In the genomic region with DNA sequence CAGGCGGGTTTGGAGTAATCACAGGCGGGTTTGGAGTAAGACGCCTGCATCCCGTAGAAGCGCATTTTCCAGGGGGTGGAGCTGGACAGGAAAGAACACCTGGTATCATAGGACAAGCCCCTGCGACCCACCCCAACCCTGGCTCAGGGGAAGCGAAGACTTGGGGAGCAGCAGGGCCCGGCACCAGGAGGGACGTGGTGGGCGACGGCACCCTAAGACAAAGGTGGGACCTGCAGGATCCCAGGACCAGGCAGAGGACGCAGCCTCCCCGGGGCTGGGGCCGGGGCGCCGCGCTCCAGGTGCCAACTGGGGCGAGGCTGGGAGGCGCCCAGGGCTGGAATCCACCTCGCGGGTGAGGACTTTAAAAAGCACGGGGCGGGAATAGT, we compare ENCODE assay signal across 8 cellular contexts. TPM values are rescaled to one million over a fixed set of nuclear protein-coding genes. Genes with fewer than 3 reads are reported as not detected.
A peak's percentile ranks its signal among the peaks of the same experiment; 100 is the strongest.
DNase-seq lines count a peak whose midpoint lies in the region; ATAC-seq and TF ChIP-seq lines count a peak whose summit lies in the region.

No MANE protein-coding gene starts in this region.

- H3K27me3 ChIP-seq in right cardiac atrium (ENCODE audit: control insufficient read depth, insufficient read depth) (no peaks in the 10 kb centered on the region), gastrocnemius medialis (no peaks in the 10 kb centered on the region)

- H3K27ac ChIP-seq in right cardiac atrium (ENCODE audit: low read length) (peak overlapping the region; percentile 37), gastrocnemius medialis (peak overlapping the region; percentile 41 to 71 (median 57))

- H3K4me3 ChIP-seq in right cardiac atrium (ENCODE audit: low read length), result peak overlapping the region; percentile 58
- H3K4me3 ChIP-seq in gastrocnemius medialis, result peak overlapping the region; percentile 67 to 85 (median 73)

- ATAC-seq in activated CD4-positive, CD25-positive, alpha-beta regulatory T cell treated with anti-CD3 and anti-CD28 coated beads, Interleukin-2, amount 50 U/mL, for 24 hours, result peak; percentile 14 to 20
- ATAC-seq in HG03354 (IDR thresholded peaks at IDR 0.05; ENCODE audit: poor library complexity, severe bottlenecking, unreplicated experiment), result peak; percentile 46
- ATAC-seq in right cardiac atrium, result peak; percentile 39 to 51
- no peak for ATAC-seq in gastrocnemius medialis
- no peak for ATAC-seq in HG03520 (IDR thresholded peaks at IDR 0.05; ENCODE audit: unreplicated experiment)

- in situ Hi-C loops in gastrocnemius medialis (cut with MboI; ENCODE audit: low sequenced_read_pairs in 4 of 4), result no loop called here

- H3K27me3 Mint-ChIP-seq in activated T-cell treated with anti-CD3 and anti-CD28 coated beads, Interleukin-2, amount 50 U/mL, for 24 hours, result peaks cover 4% of the 10 kb centered on the region

- no peak for TF ChIP-seq POLR2A in gastrocnemius medialis (IDR thresholded peaks at IDR 0.05)

- no peak overlapping the region for H3K27ac Mint-ChIP-seq in activated T-cell treated with anti-CD3 and anti-CD28 coated beads, Interleukin-2, amount 50 U/mL, for 24 hours

- no peak for DNase-seq in activated CD4-positive, CD25-positive, alpha-beta regulatory T cell treated with anti-CD3 and anti-CD28 coated beads, Interleukin-2, amount 50 U/mL, for 72 hours
- DNase-seq in activated T-cell treated with anti-CD3 and anti-CD28 coated beads, Interleukin-2, amount 50 U/mL, for 24 hours, result no peak
- peak; percentile 16 to 56 (median 52) for DNase-seq in right cardiac atrium
- DNase-seq in gastrocnemius medialis, result no peak
- DNase-seq in activated effector memory CD4-positive, alpha-beta T cell treated with anti-CD3 and anti-CD28 coated beads, Interleukin-2, amount 50 U/mL, for 16 hours, result no peak

- peaks cover 23% of the 10 kb centered on the region for H3K4me1 Mint-ChIP-seq in activated T-cell treated with anti-CD3 and anti-CD28 coated beads, Interleukin-2, amount 50 U/mL, for 24 hours (ENCODE audit: low read depth)

- no peak for TF ChIP-seq CTCF in gastrocnemius medialis (IDR thresholded peaks at IDR 0.05 in 4 of 5, conservative IDR thresholded peaks at IDR 0.05 in 1 of 5)

- H3K9me3 ChIP-seq in right cardiac atrium (ENCODE audit: control insufficient read depth, low read length) (no peaks in the 10 kb centered on the region), gastrocnemius medialis (no peaks in the 10 kb centered on the region)

- no peaks in the 10 kb centered on the region for H3K36me3 ChIP-seq in gastrocnemius medialis

- peaks cover 34% of the 10 kb centered on the region for H3K9me3 Mint-ChIP-seq in activated T-cell treated with anti-CD3 and anti-CD28 coated beads, Interleukin-2, amount 50 U/mL, for 24 hours

- 2% methylated on average over 23 of the region's 23 CpGs for whole genome bisulfite sequencing in right cardiac atrium

- intact Hi-C loops in right cardiac atrium (cut with DNase I), result no loop called here
- intact Hi-C loops in gastrocnemius medialis (cut with DNase I; ENCODE audit: low total_unique reads), result loop anchor here (1.0 kb wide), 1 partner anchor 51 kb away; a partner anchor contains a TSS

- peaks cover 55% of the 10 kb centered on the region for H3K36me3 Mint-ChIP-seq in activated T-cell treated with anti-CD3 and anti-CD28 coated beads, Interleukin-2, amount 50 U/mL, for 24 hours (ENCODE audit: low read depth)

- H3K4me3 Mint-ChIP-seq in activated T-cell treated with anti-CD3 and anti-CD28 coated beads, Interleukin-2, amount 50 U/mL, for 24 hours, result peak overlapping the region; percentile 81

- H3K4me1 ChIP-seq in right cardiac atrium (ENCODE audit: control insufficient read depth, insufficient read depth, low read length) (no peaks in the 10 kb centered on the region), gastrocnemius medialis (no peaks in the 10 kb centered on the region)

RNA-seq across cellular contexts. Expression of a gene that starts 0.5 kb away (rescaled TPM):
- total RNA-seq in right cardiac atrium (1 to 10 TPM; 2.6 to 4.6 (median 3.6) TPM), gastrocnemius medialis (1 to 10 TPM in 2 of 4 donors, under 1 TPM in 2; 0.72 to 3.7 (median 1.1) TPM)
- polyA plus RNA-seq in right cardiac atrium, result 2.4 TPM

RNA-seq across cellular contexts. Expression of a gene that starts 35.4 kb away (rescaled TPM):
- total RNA-seq in right cardiac atrium, result 1 to 10 TPM; 5.2 to 9.1 (median 7.1) TPM
- 2.0 TPM for polyA plus RNA-seq in right cardiac atrium
- total RNA-seq in gastrocnemius medialis, result 1 to 10 TPM; 1.0 to 7.6 (median 3.2) TPM

RNA-seq across cellular contexts. Expression of a gene that starts 51.2 kb away (rescaled TPM):
- total RNA-seq in right cardiac atrium (10 to 100 TPM in 1 of 4 donors, 1 to 10 TPM in 3; 8.8 to 12.1 (median 9.3) TPM), gastrocnemius medialis (1 to 10 TPM; 1.7 to 4.0 (median 2.5) TPM)
- 5.9 TPM for polyA plus RNA-seq in right cardiac atrium

Comparison
In these comparisons a context has a peak if more than half of its experiments do, and no peak if none do; other contexts are left out.
1. ATAC-seq: peak in activated CD4-positive, CD25-positive, alpha-beta regulatory T cell treated with anti-CD3 and anti-CD28 coated beads, Interleukin-2, amount 50 U/mL, for 24 hours (2 of 2), HG03354 (single experiment) and right cardiac atrium (2 of 2); none in gastrocnemius medialis (0 of 2) and HG03520 (single experiment).
2. DNase-seq: peak in right cardiac atrium (3 of 3); none in activated CD4-positive, CD25-positive, alpha-beta regulatory T cell treated with anti-CD3 and anti-CD28 coated beads, Interleukin-2, amount 50 U/mL, for 72 hours (single experiment), activated T-cell treated with anti-CD3 and anti-CD28 coated beads, Interleukin-2, amount 50 U/mL, for 24 hours (single experiment), gastrocnemius medialis (0 of 2) and activated effector memory CD4-positive, alpha-beta T cell treated with anti-CD3 and anti-CD28 coated beads, Interleukin-2, amount 50 U/mL, for 16 hours (single experiment).